In genomic region chr4:143085224-143085623, GRCh38 we compare ENCODE assay signal across 9 cellular contexts.
DNase-seq lines count a peak whose midpoint lies in the region; TF ChIP-seq lines count a peak whose summit lies in the region.
"Had no signal": no experiment of that assay in that cellular context is flagged by ENCODE, and none has a peak within 500 bp of the region (broad histone marks: within the 10 kb centered on the region; RNA-seq: fewer than 3 reads in every experiment).

No MANE protein-coding gene starts in this region.

- TF ChIP-seq POLR2A in erythroblast (IDR thresholded peaks at IDR 0.05; ENCODE audit: low read length) (no peak), suprapubic skin (IDR thresholded peaks at IDR 0.05) (no peak)

- no peak overlapping the region for H2AFZ ChIP-seq in OCI-LY3 (ENCODE audit: low read depth, low read length)

- no peaks in the 10 kb centered on the region for H3K4me1 ChIP-seq in OCI-LY3 (ENCODE audit: low read length)
- H3K4me1 ChIP-seq in suprapubic skin, result peaks cover 11% of the 10 kb centered on the region

- H3K9me3 ChIP-seq in OCI-LY3 (ENCODE audit: insufficient read depth, low read length) (no peaks in the 10 kb centered on the region), suprapubic skin (no peaks in the 10 kb centered on the region)

- no peak overlapping the region for H3K4me3 Mint-ChIP-seq in nephron

- no peaks in the 10 kb centered on the region for H3K36me3 Mint-ChIP-seq in nephron (ENCODE audit: low read depth)

- WGBS in suprapubic skin, result 17% methylated on average over 2 of the region's 2 CpGs

- H3K9me3 Mint-ChIP-seq in nephron, result peaks cover 5% of the 10 kb centered on the region

- peaks cover 35% of the 10 kb centered on the region for H3K4me1 Mint-ChIP-seq in nephron

- no peaks in the 10 kb centered on the region for H3K79me2 ChIP-seq in OCI-LY3 (ENCODE audit: low read length)

- H3K27ac Mint-ChIP-seq in nephron, result peak overlapping the region in 1 of 3 experiments; percentile 33

- no peaks in the 10 kb centered on the region for H3K36me3 ChIP-seq in OCI-LY3 (replicated peaks; ENCODE audit: low read depth, low read length)
- no peaks in the 10 kb centered on the region for H3K36me3 ChIP-seq in suprapubic skin

- TF ChIP-seq EP300 in suprapubic skin (IDR thresholded peaks at IDR 0.05), result no peak

- no peaks in the 10 kb centered on the region for H3K27me3 Mint-ChIP-seq in nephron (ENCODE audit: low read depth)

- H3K9ac ChIP-seq in OCI-LY3 (ENCODE audit: low read length), result no peak overlapping the region

- DNase-seq in COLO829 (ENCODE audit: low spot score), result peak; percentile 48
- DNase-seq in epithelial cell of proximal tubule (ENCODE audit: low read depth), result no peak
- no peak for DNase-seq in NCI-H2227 (lab: John Stamatoyannopoulos, UW; ENCODE audit: unreplicated experiment)
- DNase-seq in NCI-H2107 (lab: John Stamatoyannopoulos, UW), result no peak
- no peak for DNase-seq in erythroblast (lab: John Stamatoyannopoulos, UW)
- no peak for DNase-seq in suprapubic skin (ENCODE audit: low spot score in 2 of 2)
- DNase-seq: activated naive CD4-positive, alpha-beta T cell had no signal

- H4K20me1 ChIP-seq in OCI-LY3 (ENCODE audit: insufficient read depth, low read length), result no peaks in the 10 kb centered on the region

- H3K27ac ChIP-seq in OCI-LY3 (ENCODE audit: low read length), result no peak overlapping the region
- H3K27ac ChIP-seq in suprapubic skin, result no peak overlapping the region

- H3K4me3 ChIP-seq in OCI-LY3 (ENCODE audit: low read length), result no peak overlapping the region
- H3K4me3 ChIP-seq in epithelial cell of proximal tubule (ENCODE audit: low read depth, low read length), result no peak overlapping the region
- no peak overlapping the region for H3K4me3 ChIP-seq in suprapubic skin

- H3K27me3 ChIP-seq in OCI-LY3 (ENCODE audit: low read depth, low read length) (no peaks in the 10 kb centered on the region), suprapubic skin (no peaks in the 10 kb centered on the region)

- H3K4me2 ChIP-seq in OCI-LY3 (ENCODE audit: low read length), result no peak overlapping the region

- TF ChIP-seq CTCF in OCI-LY3 (IDR thresholded peaks at IDR 0.05; ENCODE audit: low read depth, low read length) (peak; percentile 52), epithelial cell of proximal tubule (conservative IDR thresholded peaks at IDR 0.05; ENCODE audit: low read depth, low read length) (peak; percentile 46), nephron (IDR thresholded peaks at IDR 0.05; ENCODE audit: unreplicated experiment in 3 of 3) (peak; percentile 31 to 47 (median 40)), suprapubic skin (IDR thresholded peaks at IDR 0.05) (no peak)

Comparison
In these comparisons a context has a peak if more than half of its experiments do, and no peak if none do; other contexts are left out.
1. CTCF ChIP-seq: peak in OCI-LY3 (single experiment), epithelial cell of proximal tubule (single experiment) and nephron (3 of 3); none in suprapubic skin (0 of 2).